ENCODE assay signal across 13 cellular contexts in genomic region chr15:33148129-33148850, GRCh38. TPM values are rescaled to one million over a fixed set of nuclear protein-coding genes. Genes with fewer than 3 reads are reported as not detected.
DNase-seq lines count a peak whose midpoint lies in the region; ATAC-seq and TF ChIP-seq lines count a peak whose summit lies in the region.
"Had no signal": no experiment of that assay in that cellular context is flagged by ENCODE, and none has a peak within 500 bp of the region (broad histone marks: within the 10 kb centered on the region; RNA-seq: fewer than 3 reads in every experiment).

No MANE protein-coding gene starts in this region.

- ATAC-seq in left cardiac atrium = no peak

- H3K9me3 Mint-ChIP-seq in T-helper 1 cell treated with Interleukin-12 subunit alpha and Interleukin-12 subunit beta and Interleukin-4 antibody, amounts not matched to agents 30 μg/mL and 1 μg/mL, for 36 hours = no peaks in the 10 kb centered on the region
- H3K9me3 Mint-ChIP-seq in activated T-helper 2 cell treated with anti-CD3 and anti-CD28 coated beads, Interferon-gamma antibody, Interleukin-2, Interleukin-4, amounts not matched to agents 10 μg/mL and 5 μg/mL and 100 μg/mL, durations not matched to agents 14 hours and 24 hours and 36 hours = no peaks in the 10 kb centered on the region
- H3K9me3 Mint-ChIP-seq in nephron = no peaks in the 10 kb centered on the region

- peak overlapping the region; percentile 14 for H3K4me3 Mint-ChIP-seq in T-helper 1 cell treated with Interleukin-12 subunit alpha and Interleukin-12 subunit beta and Interleukin-4 antibody, amounts not matched to agents 30 μg/mL and 1 μg/mL, for 36 hours
- H3K4me3 Mint-ChIP-seq in activated T-helper 2 cell treated with anti-CD3 and anti-CD28 coated beads, Interferon-gamma antibody, Interleukin-2, Interleukin-4, amounts not matched to agents 10 μg/mL and 5 μg/mL and 100 μg/mL, durations not matched to agents 14 hours and 24 hours and 36 hours (ENCODE audit: low read depth) = peak overlapping the region; percentile 37
- H3K4me3 Mint-ChIP-seq in nephron = peak overlapping the region; percentile 37 to 80 (median 74)

- DNase-seq in T-helper 1 cell (no peak), OCI-M1 (lab: John Stamatoyannopoulos, UW) (peak; percentile 88), left cardiac atrium (no peak), cerebellar nuclear complex (lab: John Stamatoyannopoulos, UW) (no peak)
- DNase-seq in activated T-helper 2 cell treated with anti-CD3 and anti-CD28 coated beads, Interferon-gamma antibody, Interleukin-2, Interleukin-4, amounts not matched to agents 10 μg/mL and 5 μg/mL and 100 μg/mL, durations not matched to agents 14 hours and 24 hours and 36 hours (ENCODE audit: low spot score) = no peak
- no peak for DNase-seq in effector CD4-positive, alpha-beta T cell
- DNase-seq: 8988T, anterior cingulate cortex, NCI-H2227 treated with DMSO at 0.1 percent for 48 hours, substantia nigra, SW 1271 had no signal

- no peak overlapping the region for H3K27ac Mint-ChIP-seq in T-helper 1 cell treated with Interleukin-12 subunit alpha and Interleukin-12 subunit beta and Interleukin-4 antibody, amounts not matched to agents 30 μg/mL and 1 μg/mL, for 36 hours
- no peak overlapping the region for H3K27ac Mint-ChIP-seq in activated T-helper 2 cell treated with anti-CD3 and anti-CD28 coated beads, Interferon-gamma antibody, Interleukin-2, Interleukin-4, amounts not matched to agents 10 μg/mL and 5 μg/mL and 100 μg/mL, durations not matched to agents 14 hours and 24 hours and 36 hours
- peak overlapping the region; percentile 24 to 86 (median 76) for H3K27ac Mint-ChIP-seq in nephron

- H3K4me1 Mint-ChIP-seq in T-helper 1 cell treated with Interleukin-12 subunit alpha and Interleukin-12 subunit beta and Interleukin-4 antibody, amounts not matched to agents 30 μg/mL and 1 μg/mL, for 36 hours (ENCODE audit: low read depth) = peaks cover 9% of the 10 kb centered on the region
- peaks cover 10% of the 10 kb centered on the region for H3K4me1 Mint-ChIP-seq in activated T-helper 2 cell treated with anti-CD3 and anti-CD28 coated beads, Interferon-gamma antibody, Interleukin-2, Interleukin-4, amounts not matched to agents 10 μg/mL and 5 μg/mL and 100 μg/mL, durations not matched to agents 14 hours and 24 hours and 36 hours (ENCODE audit: low read depth)
- peaks cover 5% of the 10 kb centered on the region for H3K4me1 Mint-ChIP-seq in nephron

- no peaks in the 10 kb centered on the region for H3K36me3 Mint-ChIP-seq in T-helper 1 cell treated with Interleukin-12 subunit alpha and Interleukin-12 subunit beta and Interleukin-4 antibody, amounts not matched to agents 30 μg/mL and 1 μg/mL, for 36 hours (ENCODE audit: low read depth)
- H3K36me3 Mint-ChIP-seq in activated T-helper 2 cell treated with anti-CD3 and anti-CD28 coated beads, Interferon-gamma antibody, Interleukin-2, Interleukin-4, amounts not matched to agents 10 μg/mL and 5 μg/mL and 100 μg/mL, durations not matched to agents 14 hours and 24 hours and 36 hours (ENCODE audit: low read depth) = no peaks in the 10 kb centered on the region
- peaks cover 9% of the 10 kb centered on the region for H3K36me3 Mint-ChIP-seq in nephron (ENCODE audit: low read depth)

- H3K27me3 Mint-ChIP-seq in T-helper 1 cell treated with Interleukin-12 subunit alpha and Interleukin-12 subunit beta and Interleukin-4 antibody, amounts not matched to agents 30 μg/mL and 1 μg/mL, for 36 hours (ENCODE audit: low read depth) = no peaks in the 10 kb centered on the region
- H3K27me3 Mint-ChIP-seq in activated T-helper 2 cell treated with anti-CD3 and anti-CD28 coated beads, Interferon-gamma antibody, Interleukin-2, Interleukin-4, amounts not matched to agents 10 μg/mL and 5 μg/mL and 100 μg/mL, durations not matched to agents 14 hours and 24 hours and 36 hours (ENCODE audit: low read depth) = peaks cover 39% of the 10 kb centered on the region
- no peaks in the 10 kb centered on the region for H3K27me3 Mint-ChIP-seq in nephron (ENCODE audit: low read depth)

- intact Hi-C loops in activated T-helper 2 cell treated with anti-CD3 and anti-CD28 coated beads, Interferon-gamma antibody, Interleukin-2, Interleukin-4, amounts not matched to agents 10 μg/mL and 5 μg/mL and 100 μg/mL, durations not matched to agents 14 hours and 24 hours and 36 hours (cut with micrococcal nuclease) = no loop called here
- intact Hi-C loops in left cardiac atrium (cut with DNase I) = no loop called here

- TF ChIP-seq CTCF in nephron (IDR thresholded peaks at IDR 0.05; ENCODE audit: unreplicated experiment in 3 of 3) = no peak

RNA-seq across cellular contexts. Expression of gene FMN1, which starts 46.2 kb away (rescaled TPM):
- 0.02 and 0.69 TPM in 2 replicates for total RNA-seq in activated T-helper 2 cell treated with anti-CD3 and anti-CD28 coated beads, Interferon-gamma antibody, Interleukin-2, Interleukin-4, amounts not matched to agents 10 μg/mL and 5 μg/mL and 100 μg/mL, durations not matched to agents 14 hours and 24 hours and 36 hours
- total RNA-seq in left cardiac atrium = 1 to 10 TPM; 5.4 to 9.4 TPM

Comparison
In these comparisons a context has a peak if more than half of its experiments do, and no peak if none do; other contexts are left out.
1. H3K27ac Mint-ChIP-seq: peak in nephron (3 of 3); none in T-helper 1 cell treated with Interleukin-12 subunit alpha and Interleukin-12 subunit beta and Interleukin-4 antibody, amounts not matched to agents 30 μg/mL and 1 μg/mL, for 36 hours (single experiment) and activated T-helper 2 cell treated with anti-CD3 and anti-CD28 coated beads, Interferon-gamma antibody, Interleukin-2, Interleukin-4, amounts not matched to agents 10 μg/mL and 5 μg/mL and 100 μg/mL, durations not matched to agents 14 hours and 24 hours and 36 hours (single experiment).
2. H3K4me3 Mint-ChIP-seq: peak in every context shown above with its lines; median percentile 74 in nephron; 37 in activated T-helper 2 cell treated with anti-CD3 and anti-CD28 coated beads, Interferon-gamma antibody, Interleukin-2, Interleukin-4, amounts not matched to agents 10 μg/mL and 5 μg/mL and 100 μg/mL, durations not matched to agents 14 hours and 24 hours and 36 hours; 14 in T-helper 1 cell treated with Interleukin-12 subunit alpha and Interleukin-12 subunit beta and Interleukin-4 antibody, amounts not matched to agents 30 μg/mL and 1 μg/mL, for 36 hours.